ENCODE assay signal across 12 cellular contexts in genomic region chr4:145786261-145786660, GRCh38.
"Had no signal": no experiment of that assay in that cellular context is flagged by ENCODE, and none has a peak within 500 bp of the region (broad histone marks: within the 10 kb centered on the region; RNA-seq: fewer than 3 reads in every experiment).

No MANE protein-coding gene starts in this region.

- ATAC-seq: mucosa of descending colon; naive thymus-derived CD4-positive, alpha-beta T cell; stimulated activated effector memory CD8-positive, alpha-beta T cell treated with anti-CD3 and anti-CD28 coated beads, Interleukin-12 subunit alpha, Interleukin-12 subunit beta, amount 100 ng/mL, for 72 hours had no signal

- H3K4me1 Mint-ChIP-seq: activated naive CD4-positive, alpha-beta T cell treated with anti-CD3 and anti-CD28 coated beads, Interleukin-2, amount 10 ng/mL, durations not matched to agents 7 days and 5 days had no signal

- H3K27me3 Mint-ChIP-seq: activated naive CD4-positive, alpha-beta T cell treated with anti-CD3 and anti-CD28 coated beads, Interleukin-2, amount 10 ng/mL, durations not matched to agents 7 days and 5 days; naive thymus-derived CD4-positive, alpha-beta T cell had no signal

- H3K27ac Mint-ChIP-seq: activated naive CD4-positive, alpha-beta T cell treated with anti-CD3 and anti-CD28 coated beads, Interleukin-2, amount 10 ng/mL, durations not matched to agents 7 days and 5 days; T-helper 2 cell treated with Interferon-gamma antibody and Interleukin-4, amounts not matched to agents 5 μg/mL and 100 μg/mL, for 36 hours had no signal

- DNase-seq: activated CD4-positive, CD25-positive, alpha-beta regulatory T cell; activated CD8-positive, alpha-beta memory T cell treated with anti-CD3 and anti-CD28 coated beads, Interleukin-2, amount 50 U/mL, for 4 hours; activated naive CD4-positive, alpha-beta T cell treated with anti-CD3 and anti-CD28 coated beads, Interleukin-2, amount 10 ng/mL, durations not matched to agents 7 days and 5 days; effector CD4-positive, alpha-beta T cell; hypothalamus; kidney; left ventricle myocardium inferior; mucosa of descending colon; naive thymus-derived CD4-positive, alpha-beta T cell; transverse colon had no signal

- H3K4me3 Mint-ChIP-seq: activated naive CD4-positive, alpha-beta T cell treated with anti-CD3 and anti-CD28 coated beads, Interleukin-2, amount 10 ng/mL, durations not matched to agents 7 days and 5 days; naive thymus-derived CD4-positive, alpha-beta T cell; stimulated activated effector memory CD8-positive, alpha-beta T cell treated with anti-CD3 and anti-CD28 coated beads, Interleukin-12 subunit alpha, Interleukin-12 subunit beta, amount 100 ng/mL, for 72 hours; T-helper 2 cell treated with Interferon-gamma antibody and Interleukin-4, amounts not matched to agents 5 μg/mL and 100 μg/mL, for 36 hours had no signal

- FAIRE-seq: kidney had no signal
